Comparison of ENCODE assay signal across 14 cellular contexts in genomic region chr3:81270603-81271371, GRCh38.
DNase-seq lines count a peak whose midpoint lies in the region; ATAC-seq lines count a peak whose summit lies in the region.
"Had no signal": no experiment of that assay in that cellular context is flagged by ENCODE, and none has a peak within 500 bp of the region (broad histone marks: within the 10 kb centered on the region; RNA-seq: fewer than 3 reads in every experiment).

No MANE protein-coding gene starts in this region.

- H3K36me3 Mint-ChIP-seq in CD4-positive, alpha-beta memory T cell: no peaks in the 10 kb centered on the region
- H3K36me3 Mint-ChIP-seq: CD8-positive, alpha-beta memory T cell had no signal

- H3K27me3 ChIP-seq in mesenchymal stem cell (ENCODE audit: control insufficient read depth in 1 of 2, insufficient read depth in 1 of 2, low read length in 2 of 2) (no peaks in the 10 kb centered on the region), Karpas-422 (ENCODE audit: low read length) (no peaks in the 10 kb centered on the region)
- no peaks in the 10 kb centered on the region for H3K27me3 ChIP-seq in CD4-positive, alpha-beta memory T cell (ENCODE audit: insufficient read depth, low read length)

- H3K79me2 ChIP-seq in Karpas-422 (ENCODE audit: low read length): no peaks in the 10 kb centered on the region

- H3K9me3 ChIP-seq in mesenchymal stem cell (ENCODE audit: control insufficient read depth, low read length) (no peaks in the 10 kb centered on the region), Karpas-422 (ENCODE audit: low read length) (no peaks in the 10 kb centered on the region)
- H3K9me3 ChIP-seq in CD4-positive, alpha-beta memory T cell (ENCODE audit: control insufficient read depth in 1 of 2, low read length in 2 of 2): no peaks in the 10 kb centered on the region

- peaks cover 0 to 5% (median under 1%) of the 10 kb centered on the region in 8 donors for H3K9me3 Mint-ChIP-seq in CD4-positive, alpha-beta memory T cell

- no peak overlapping the region for H3K18ac ChIP-seq in mesenchymal stem cell (ENCODE audit: low read depth in 1 of 2, low read length in 2 of 2)

- no peaks in the 10 kb centered on the region for H3K79me1 ChIP-seq in mesenchymal stem cell (replicated peaks; ENCODE audit: low read length, poor library complexity, severe bottlenecking)

- H3K4me3 Mint-ChIP-seq in CD4-positive, alpha-beta memory T cell: no peak overlapping the region
- H3K4me3 Mint-ChIP-seq: CD8-positive, alpha-beta memory T cell; stimulated activated naive CD8-positive, alpha-beta T cell treated with anti-CD3 and anti-CD28 coated beads, Interleukin-15, amount 100 ng/mL, for 72 hours had no signal

- H4K20me1 ChIP-seq in Karpas-422 (ENCODE audit: insufficient read depth, low read depth, low read length): no peaks in the 10 kb centered on the region

- 88% methylated on average over 1 of the region's 3 CpGs for WGBS in mesenchymal stem cell

- no peak overlapping the region for H3K4ac ChIP-seq in mesenchymal stem cell (ENCODE audit: low read depth in 1 of 2, low read length in 2 of 2)

- H3K27ac ChIP-seq in mesenchymal stem cell (ENCODE audit: low read length, poor library complexity, severe bottlenecking) (peak overlapping the region; percentile 89), Karpas-422 (ENCODE audit: low read length) (no peak overlapping the region)
- no peak overlapping the region for H3K27ac ChIP-seq in CD4-positive, alpha-beta memory T cell (ENCODE audit: low read depth, low read length)
- H3K27ac ChIP-seq: KMS-11 had no signal

- no peaks in the 10 kb centered on the region for H3K9me2 ChIP-seq in Karpas-422 (replicated peaks; ENCODE audit: insufficient read depth, low read length)

- no peaks in the 10 kb centered on the region for H3K36me3 ChIP-seq in mesenchymal stem cell (ENCODE audit: control insufficient read depth in 1 of 2, insufficient read depth in 2 of 2, low read depth in 1 of 2, low read length in 2 of 2)
- no peaks in the 10 kb centered on the region for H3K36me3 ChIP-seq in Karpas-422 (ENCODE audit: insufficient read depth, low read length)
- H3K36me3 ChIP-seq in CD4-positive, alpha-beta memory T cell (ENCODE audit: insufficient read depth, low read length): no peaks in the 10 kb centered on the region

- peak; percentile 68 for ATAC-seq in GM19328 (IDR thresholded peaks at IDR 0.05; ENCODE audit: unreplicated experiment)
- ATAC-seq in HG02678 (IDR thresholded peaks at IDR 0.05; ENCODE audit: unreplicated experiment): peak; percentile 99
- ATAC-seq in HG03354 (IDR thresholded peaks at IDR 0.05; ENCODE audit: poor library complexity, severe bottlenecking, unreplicated experiment): peak; percentile 99
- ATAC-seq: stimulated activated naive CD8-positive, alpha-beta T cell treated with anti-CD3 and anti-CD28 coated beads, Interleukin-15, amount 100 ng/mL, for 72 hours had no signal

- intact Hi-C loops in CD4-positive, alpha-beta memory T cell (cut with micrococcal nuclease): no loop called here

- no peaks in the 10 kb centered on the region for H3K4me1 ChIP-seq in mesenchymal stem cell (ENCODE audit: control insufficient read depth, insufficient read depth, low read depth, low read length)
- no peaks in the 10 kb centered on the region for H3K4me1 ChIP-seq in Karpas-422 (ENCODE audit: low read length)
- no peaks in the 10 kb centered on the region for H3K4me1 ChIP-seq in CD4-positive, alpha-beta memory T cell (ENCODE audit: insufficient read depth, low read length)

- DNase-seq in mesenchymal stem cell (no peak), OCI-M2 (lab: John Stamatoyannopoulos, UW; ENCODE audit: unreplicated experiment) (no peak), Karpas-422 (no peak), medulla oblongata (ENCODE audit: extremely low spot score) (no peak)
- DNase-seq in CD4-positive, alpha-beta memory T cell: no peak
- DNase-seq: activated CD4-positive, alpha-beta T cell treated with anti-CD3 and anti-CD28 coated beads, Interleukin-2, amount 50 U/mL, for 4 hours; activated effector memory CD4-positive, alpha-beta T cell treated with anti-CD3 and anti-CD28 coated beads, Interleukin-2, amount 50 U/mL, for 16 hours; CD8-positive, alpha-beta memory T cell; stimulated activated CD4-positive, alpha-beta T cell treated with anti-CD3 and anti-CD28 coated beads, Interleukin-4, amount 100 ng/mL, for 24 hours; stimulated activated naive CD8-positive, alpha-beta T cell treated with anti-CD3 and anti-CD28 coated beads, Interleukin-15, amount 100 ng/mL, for 72 hours had no signal

- H4K8ac ChIP-seq in mesenchymal stem cell (ENCODE audit: low read length): no peak overlapping the region

- H3K4me1 Mint-ChIP-seq in CD4-positive, alpha-beta memory T cell: no peaks in the 10 kb centered on the region
- H3K4me1 Mint-ChIP-seq: CD8-positive, alpha-beta memory T cell; stimulated activated naive CD8-positive, alpha-beta T cell treated with anti-CD3 and anti-CD28 coated beads, Interleukin-15, amount 100 ng/mL, for 72 hours had no signal

- no peak overlapping the region for H3K4me3 ChIP-seq in mesenchymal stem cell (ENCODE audit: insufficient read depth in 1 of 2, low read depth in 1 of 2, low read length in 2 of 2)
- H3K4me3 ChIP-seq in Karpas-422 (ENCODE audit: low read length): no peak overlapping the region
- no peak overlapping the region for H3K4me3 ChIP-seq in CD4-positive, alpha-beta memory T cell (ENCODE audit: low read length in 2 of 2)

- H3K9ac ChIP-seq in mesenchymal stem cell (ENCODE audit: low read length): no peak overlapping the region
- no peak overlapping the region for H3K9ac ChIP-seq in Karpas-422 (ENCODE audit: low read length)
- H3K9ac ChIP-seq: KMS-11 had no signal

- no peak overlapping the region for H2BK15ac ChIP-seq in mesenchymal stem cell (ENCODE audit: low read depth, poor library complexity, severe bottlenecking)

- H3K4me2 ChIP-seq in mesenchymal stem cell (ENCODE audit: low read length, poor library complexity, severe bottlenecking) (no peak overlapping the region), Karpas-422 (ENCODE audit: low read depth, low read length, poor library complexity, severe bottlenecking) (no peak overlapping the region)
- H3K4me2 ChIP-seq: KMS-11 had no signal

- H4K91ac ChIP-seq in mesenchymal stem cell (ENCODE audit: low read length): no peak overlapping the region

- no peak overlapping the region for H3K27ac Mint-ChIP-seq in CD4-positive, alpha-beta memory T cell
- H3K27ac Mint-ChIP-seq: CD8-positive, alpha-beta memory T cell; stimulated activated naive CD8-positive, alpha-beta T cell treated with anti-CD3 and anti-CD28 coated beads, Interleukin-15, amount 100 ng/mL, for 72 hours had no signal

- no peak overlapping the region for H2AK5ac ChIP-seq in mesenchymal stem cell (ENCODE audit: low read length, severe bottlenecking)

- H3K27me3 Mint-ChIP-seq in CD4-positive, alpha-beta memory T cell: no peaks in the 10 kb centered on the region
- H3K27me3 Mint-ChIP-seq: CD8-positive, alpha-beta memory T cell; stimulated activated naive CD8-positive, alpha-beta T cell treated with anti-CD3 and anti-CD28 coated beads, Interleukin-15, amount 100 ng/mL, for 72 hours had no signal

- no peak overlapping the region for H3K23ac ChIP-seq in mesenchymal stem cell (ENCODE audit: low read length in 2 of 2)

- POLR2A ChIA-PET in CD4-positive, alpha-beta memory T cell (lab: Charles Lee; ENCODE audit: partially characterized antibody): no interaction called here

- no peak overlapping the region for H2BK120ac ChIP-seq in mesenchymal stem cell (ENCODE audit: low read depth, low read length)

- H3K14ac ChIP-seq in mesenchymal stem cell (ENCODE audit: low read length in 2 of 2): no peak overlapping the region

- H2BK5ac ChIP-seq in mesenchymal stem cell (ENCODE audit: low read depth, low read length, poor library complexity, severe bottlenecking): peak overlapping the region; percentile 19

- no peak overlapping the region for H2BK12ac ChIP-seq in mesenchymal stem cell (ENCODE audit: low read length in 2 of 2)

- H2AFZ ChIP-seq in mesenchymal stem cell (ENCODE audit: low read depth, low read length) (no peak overlapping the region), Karpas-422 (ENCODE audit: low read length) (no peak overlapping the region)

- CTCF ChIA-PET in CD4-positive, alpha-beta memory T cell (lab: Charles Lee; ENCODE audit: partially characterized antibody): no interaction called here
